ENCODE assay signal across 17 cellular contexts in the genomic region with DNA sequence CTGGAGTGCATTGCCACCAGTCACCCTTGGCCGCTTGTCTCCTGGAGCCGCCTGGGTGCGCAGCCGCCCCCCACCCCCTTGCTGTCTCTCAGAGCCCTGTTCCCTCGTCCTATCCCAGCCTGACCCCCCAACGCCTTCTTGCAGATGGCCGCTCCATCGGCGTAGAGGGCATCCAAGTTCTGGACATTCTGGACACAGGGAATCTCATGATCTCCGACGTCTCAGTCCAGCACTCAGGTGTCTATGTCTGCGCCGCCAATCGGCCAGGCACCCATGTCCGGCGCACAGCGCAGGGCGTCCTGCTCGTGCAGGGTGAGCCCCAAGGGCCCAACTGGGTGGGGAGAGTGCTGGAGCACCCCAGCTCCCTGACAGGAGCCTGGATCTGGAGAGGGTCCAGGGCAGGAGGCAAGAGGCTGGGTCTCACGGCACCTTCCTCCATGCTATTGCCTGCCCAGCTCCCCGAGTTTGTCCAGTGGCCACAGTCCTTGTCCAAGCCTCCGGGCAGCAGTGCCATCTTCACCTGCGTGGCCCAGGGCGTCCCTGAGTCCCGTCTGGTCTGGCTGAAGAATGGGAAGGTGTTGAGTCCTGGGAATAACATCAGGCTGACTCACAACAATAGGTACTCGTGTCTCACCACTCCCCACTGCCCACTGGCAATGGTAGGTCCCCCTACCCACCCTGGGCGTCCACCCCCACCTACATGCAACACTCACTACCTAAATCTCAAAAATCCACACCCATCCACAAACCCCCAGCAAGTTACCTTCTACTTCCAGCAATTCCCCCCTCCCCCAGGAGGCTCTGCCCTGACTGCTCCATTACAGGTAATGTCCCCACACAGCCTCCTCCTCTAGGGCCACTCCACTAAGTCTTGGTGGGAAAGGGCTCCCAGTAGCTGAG. TPM values are rescaled to one million over a fixed set of nuclear protein-coding genes. Genes with fewer than 3 reads are reported as not detected.
DNase-seq lines count a peak whose midpoint lies in the region; ATAC-seq and TF ChIP-seq lines count a peak whose summit lies in the region.
"Had no signal": no experiment of that assay in that cellular context is flagged by ENCODE, and none has a peak within 500 bp of the region (broad histone marks: within the 10 kb centered on the region; RNA-seq: fewer than 3 reads in every experiment).

No MANE protein-coding gene starts in this region.

- peaks cover 30% of the 10 kb centered on the region for H3K4me1 Mint-ChIP-seq in activated naive CD4-positive, alpha-beta T cell treated with anti-CD3 and anti-CD28 coated beads, Interleukin-2, amount 50 U/mL, for 24 hours
- no peaks in the 10 kb centered on the region for H3K4me1 Mint-ChIP-seq in mesothelial cell of epicardium

- intact Hi-C loops in upper lobe of right lung (cut with DNase I), result loop anchor here (5.0 kb wide), 1 partner anchor 187 kb away; a partner anchor contains a TSS

- DNase-seq in activated naive CD4-positive, alpha-beta T cell treated with anti-CD3 and anti-CD28 coated beads, Interleukin-2, amount 50 U/mL, for 16 hours, result no peak
- no peak for DNase-seq in RWPE1 (ENCODE audit: low spot score)
- no peak for DNase-seq in mesothelial cell of epicardium (ENCODE audit: low spot score in 2 of 2, unreplicated experiment in 2 of 2)
- DNase-seq in upper lobe of right lung, result peak; percentile 62
- no peak for DNase-seq in mucosa of gallbladder (ENCODE audit: low spot score)
- DNase-seq in UCSD-AML1 (lab: John Stamatoyannopoulos, UW; ENCODE audit: unreplicated experiment), result no peak
- no peak for DNase-seq in stimulated activated naive CD4-positive, alpha-beta T cell treated with Interleukin-2 at 50 U/mL for 16 hours (lab: John Stamatoyannopoulos, UW)
- DNase-seq: NCI-H1417 treated with DMSO at 0.1 percent for 48 hours, NCI-H2029, NCI-H2171, NCI-H446 treated with DMSO at 0.1 percent for 48 hours, NCI-H748 treated with DMSO at 0.1 percent for 48 hours, PC-3 had no signal

- TF ChIP-seq CTCF in RWPE1 (conservative IDR thresholded peaks at IDR 0.05; ENCODE audit: low read depth) (no peak), mesothelial cell of epicardium (IDR thresholded peaks at IDR 0.05; ENCODE audit: unreplicated experiment) (no peak), upper lobe of right lung (IDR thresholded peaks at IDR 0.05) (no peak)

- no peak for ATAC-seq in upper lobe of right lung
- ATAC-seq: PC-3 had no signal

- H3K27ac Mint-ChIP-seq in activated naive CD4-positive, alpha-beta T cell treated with anti-CD3 and anti-CD28 coated beads, Interleukin-2, amount 50 U/mL, for 24 hours, result peak overlapping the region; percentile 27
- H3K27ac Mint-ChIP-seq in mesothelial cell of epicardium, result peak overlapping the region; percentile 12

- H3K9me3 ChIP-seq in upper lobe of right lung, result no peaks in the 10 kb centered on the region
- H3K9me3 ChIP-seq: HAP-1 had no signal

- H3K27me3 Mint-ChIP-seq in activated naive CD4-positive, alpha-beta T cell treated with anti-CD3 and anti-CD28 coated beads, Interleukin-2, amount 50 U/mL, for 24 hours, result no peaks in the 10 kb centered on the region
- H3K27me3 Mint-ChIP-seq in mesothelial cell of epicardium (ENCODE audit: low read depth), result no peaks in the 10 kb centered on the region

- H3K27ac ChIP-seq in RWPE1 (peak overlapping the region; percentile 28), upper lobe of right lung (no peak overlapping the region)
- H3K27ac ChIP-seq: C4-2B, HL-60 had no signal

- H3K4me3 ChIP-seq in upper lobe of right lung, result no peak overlapping the region
- H3K4me3 ChIP-seq: HAP-1 had no signal

- no peaks in the 10 kb centered on the region for H3K9me3 Mint-ChIP-seq in activated naive CD4-positive, alpha-beta T cell treated with anti-CD3 and anti-CD28 coated beads, Interleukin-2, amount 50 U/mL, for 24 hours
- no peaks in the 10 kb centered on the region for H3K9me3 Mint-ChIP-seq in mesothelial cell of epicardium

- H3K27me3 ChIP-seq in upper lobe of right lung, result no peaks in the 10 kb centered on the region

- H3K4me3 Mint-ChIP-seq in activated naive CD4-positive, alpha-beta T cell treated with anti-CD3 and anti-CD28 coated beads, Interleukin-2, amount 50 U/mL, for 24 hours, result no peak overlapping the region
- no peak overlapping the region for H3K4me3 Mint-ChIP-seq in mesothelial cell of epicardium

- peaks cover 6% of the 10 kb centered on the region for H3K36me3 Mint-ChIP-seq in activated naive CD4-positive, alpha-beta T cell treated with anti-CD3 and anti-CD28 coated beads, Interleukin-2, amount 50 U/mL, for 24 hours
- H3K36me3 Mint-ChIP-seq in mesothelial cell of epicardium, result peaks cover 7% of the 10 kb centered on the region

- peaks cover 8% of the 10 kb centered on the region for H3K4me1 ChIP-seq in upper lobe of right lung
- H3K4me1 ChIP-seq: HAP-1 had no signal

- POLR2A ChIA-PET in RWPE1 (lab: Yijun Ruan, JAX; ENCODE audit: low non-redundant PET), result no interaction called here

- CTCF ChIA-PET in RWPE1 (lab: Yijun Ruan, JAX), result no interaction called here

- H3K36me3 ChIP-seq in upper lobe of right lung, result no peaks in the 10 kb centered on the region

RNA-seq across cellular contexts. Expression of a gene that starts 24.6 kb away (rescaled TPM):
- 28.5 to 32.1 TPM (median 29.7 TPM) in 3 replicates for total RNA-seq in mesothelial cell of epicardium
- 105 TPM for total RNA-seq in upper lobe of right lung
- 22.1 TPM for total RNA-seq in mucosa of gallbladder
